In genomic region chr2:71332413-71332866, GRCh38 we compare ENCODE assay signal across 8 cellular contexts. TPM values are rescaled to one million over a fixed set of nuclear protein-coding genes. Genes with fewer than 3 reads are reported as not detected.
DNase-seq lines count a peak whose midpoint lies in the region; ATAC-seq and TF ChIP-seq lines count a peak whose summit lies in the region.

No MANE protein-coding gene starts in this region.

- H3K4me3 Mint-ChIP-seq in activated CD4-positive, alpha-beta memory T cell treated with anti-CD3 and anti-CD28 coated beads for 36 hours, result peak overlapping the region; percentile 94

- peaks cover 46% of the 10 kb centered on the region for H4K20me1 ChIP-seq in SK-N-SH (ENCODE audit: insufficient read depth)

- H3K36me3 Mint-ChIP-seq in activated CD4-positive, alpha-beta memory T cell treated with anti-CD3 and anti-CD28 coated beads for 36 hours, result peaks cover 14% of the 10 kb centered on the region

- TF ChIP-seq EP300 in SK-N-SH (IDR thresholded peaks at IDR 0.05; ENCODE audit: borderline replicate concordance in 1 of 2, low read depth in 1 of 2, low read length in 1 of 2), result no peak

- intact Hi-C loops in activated CD4-positive, alpha-beta memory T cell treated with anti-CD3 and anti-CD28 coated beads for 36 hours (cut with micrococcal nuclease), result no loop called here

- H3K79me2 ChIP-seq in SK-N-SH (ENCODE audit: insufficient read depth), result peaks cover 58% of the 10 kb centered on the region

- H3K9ac ChIP-seq in SK-N-SH (peak overlapping the region; percentile 92), iPS-18a (ENCODE audit: low read length) (peak overlapping the region; percentile 91), stomach smooth muscle (ENCODE audit: low read length in 2 of 2) (peak overlapping the region; percentile 95 to 99)

- CTCF ChIA-PET in SK-N-SH (lab: Yijun Ruan, JAX), result interaction anchor here (0.8 to 4.3 kb wide), 8 partner anchors 20 to 260 kb away, joined by 3 to 32 read pairs (median 4); no protein-coding TSS in a partner anchor
- CTCF ChIA-PET in activated CD4-positive, alpha-beta memory T cell treated with anti-CD3 and anti-CD28 coated beads for 36 hours (lab: Charles Lee), result interaction anchor here (1.1 to 3.4 kb wide), 11 partner anchors 10 to 309 kb away, joined by 3 to 30 read pairs (median 8); partner anchors contain the start of gene PAIP2B

- peak overlapping the region; percentile 76 to 97; a peak in 3 of 4 replicates for H3K27ac ChIP-seq in SK-N-SH (ENCODE audit: low read depth in 2 of 2, low read length in 1 of 2)
- peak overlapping the region; percentile 48 for H3K27ac ChIP-seq in iPS-18a (ENCODE audit: low read length)
- H3K27ac ChIP-seq in stomach smooth muscle (ENCODE audit: low read length), result peak overlapping the region; percentile 80

- H3K4me1 ChIP-seq in SK-N-SH (ENCODE audit: control insufficient read depth in 1 of 2, insufficient read depth in 2 of 2, low read depth in 1 of 2, low read length in 1 of 2) (peaks cover 0 to 15% of the 10 kb centered on the region in 2 experiments; a peak in 3 of 4 replicates), iPS-18a (ENCODE audit: control insufficient read depth, low read depth, low read length) (peaks cover 22% of the 10 kb centered on the region), stomach smooth muscle (ENCODE audit: control insufficient read depth, insufficient read depth, low read length) (peaks cover 4% of the 10 kb centered on the region)

- peaks cover 2% of the 10 kb centered on the region for H3K27me3 Mint-ChIP-seq in activated CD4-positive, alpha-beta memory T cell treated with anti-CD3 and anti-CD28 coated beads for 36 hours

- no peaks in the 10 kb centered on the region for H3K9me2 ChIP-seq in SK-N-SH

- peak overlapping the region; percentile 75 for H3K4me2 ChIP-seq in SK-N-SH

- H3K9me3 Mint-ChIP-seq in activated CD4-positive, alpha-beta memory T cell treated with anti-CD3 and anti-CD28 coated beads for 36 hours, result no peaks in the 10 kb centered on the region

- H3K9me3 ChIP-seq in SK-N-SH, result no peaks in the 10 kb centered on the region
- H3K9me3 ChIP-seq in iPS-18a (ENCODE audit: control insufficient read depth, low read depth, low read length), result no peaks in the 10 kb centered on the region
- no peaks in the 10 kb centered on the region for H3K9me3 ChIP-seq in stomach smooth muscle (ENCODE audit: control insufficient read depth in 2 of 2, low read length in 2 of 2)

- peaks cover 37% of the 10 kb centered on the region for H3K4me1 Mint-ChIP-seq in activated CD4-positive, alpha-beta memory T cell treated with anti-CD3 and anti-CD28 coated beads for 36 hours (ENCODE audit: low read depth)

- TF ChIP-seq RAD21 in SK-N-SH (IDR thresholded peaks at IDR 0.05; ENCODE audit: low read length), result no peak

- H3K27me3 ChIP-seq in SK-N-SH (ENCODE audit: insufficient read depth) (no peaks in the 10 kb centered on the region), iPS-18a (ENCODE audit: control insufficient read depth, insufficient read depth, low read length) (no peaks in the 10 kb centered on the region), stomach smooth muscle (ENCODE audit: control insufficient read depth in 1 of 2, insufficient read depth in 2 of 2, low read length in 2 of 2) (no peaks in the 10 kb centered on the region)

- no peak for TF ChIP-seq POLR2A in GM18505 (IDR thresholded peaks at IDR 0.05; ENCODE audit: borderline replicate concordance, extremely low read depth, insufficient read depth, insufficient read length)

- POLR2A ChIA-PET in SK-N-SH (lab: Yijun Ruan, JAX), result interaction anchor here (1.0 to 1.6 kb wide), 3 partner anchors 54 to 105 kb away, joined by 3 to 6 read pairs (median 4); partner anchors contain the start of gene PAIP2B
- POLR2A ChIA-PET in activated CD4-positive, alpha-beta memory T cell treated with anti-CD3 and anti-CD28 coated beads for 36 hours (lab: Charles Lee), result interaction anchor here (0.7 to 2.3 kb wide), 7 partner anchors 21 to 261 kb away, joined by 3 to 10 read pairs (median 4); partner anchors contain the start of gene PAIP2B

- WGBS in SK-N-SH (ENCODE audit: low lambda C conversion rate), result 2% methylated on average over 8 of the region's 8 CpGs

- H3K4me3 ChIP-seq in SK-N-SH (ENCODE audit: low read depth in 2 of 2, low read length in 1 of 2), result peak overlapping the region; percentile 91 to 94
- H3K4me3 ChIP-seq in iPS-18a (ENCODE audit: low read length), result peak overlapping the region; percentile 96
- H3K4me3 ChIP-seq in stomach smooth muscle (ENCODE audit: low read length in 2 of 2), result peak overlapping the region; percentile 95 to 98

- no peak for TF ChIP-seq CTCF in SK-N-SH (IDR thresholded peaks at IDR 0.05)

- no peak overlapping the region; the same call in 1 of the 2 replicates for H2AFZ ChIP-seq in SK-N-SH (ENCODE audit: low read depth)

- H3F3A ChIP-seq in SK-N-SH (replicated peaks; ENCODE audit: insufficient read depth), result no peaks in the 10 kb centered on the region

- DNase-seq in SK-N-SH, result no peak
- DNase-seq in activated CD4-positive, alpha-beta memory T cell treated with anti-CD3 and anti-CD28 coated beads for 36 hours, result no peak

- peaks cover 2 to 9% of the 10 kb centered on the region in 2 experiments for H3K36me3 ChIP-seq in SK-N-SH (replicated peaks in 1 of 2; ENCODE audit: control insufficient read depth in 1 of 2, insufficient read depth in 2 of 2, low read length in 1 of 2)
- peaks cover 9% of the 10 kb centered on the region for H3K36me3 ChIP-seq in iPS-18a (ENCODE audit: control insufficient read depth, low read depth, low read length)
- no peaks in the 10 kb centered on the region for H3K36me3 ChIP-seq in stomach smooth muscle (ENCODE audit: control insufficient read depth in 2 of 2, insufficient read depth in 2 of 2, low read length in 2 of 2)

- ATAC-seq in SK-N-SH treated with all-trans-retinoic acid at 6 μM for 48 hours, result no peak
- ATAC-seq in HG03175 (IDR thresholded peaks at IDR 0.05; ENCODE audit: unreplicated experiment), result no peak
- no peak for ATAC-seq in GM18505 (IDR thresholded peaks at IDR 0.05; ENCODE audit: unreplicated experiment)
- ATAC-seq in HG03571 (IDR thresholded peaks at IDR 0.05; ENCODE audit: unreplicated experiment), result no peak

- peak overlapping the region; percentile 93 for H3K27ac Mint-ChIP-seq in activated CD4-positive, alpha-beta memory T cell treated with anti-CD3 and anti-CD28 coated beads for 36 hours

TF ChIP-seq in SK-N-SH, 30 proteins besides CTCF, POLR2A, EP300 and RAD21:
- TF ChIP-seq FOXJ3 (CRISPR knock-in tag; IDR thresholded peaks at IDR 0.05), result no peak

TF ChIP-seq in SK-N-SH treated with all-trans-retinoic acid at 6 μM for 48 hours, 23 proteins besides CTCF, POLR2A, EP300 and RAD21:
- TF ChIP-seq ZNF565 (CRISPR knock-in tag; conservative IDR thresholded peaks at IDR 0.05; ENCODE audit: low read depth) (no peak), ZFP30 (CRISPR knock-in tag; IDR thresholded peaks at IDR 0.05) (no peak), ISL1 (CRISPR knock-in tag; IDR thresholded peaks at IDR 0.05) (no peak), POU6F1 (CRISPR knock-in tag; IDR thresholded peaks at IDR 0.05; ENCODE audit: borderline replicate concordance, low read depth) (no peak)

RNA-seq across cellular contexts. Expression of gene ZNF638, which starts 0.9 kb away (rescaled TPM):
- 28.1 and 32.2 TPM in 2 replicates for polyA plus RNA-seq in SK-N-SH (2012; rRNA removed)
- 29.6 and 32.9 TPM in 2 replicates for polyA plus RNA-seq in SK-N-SH (2012; cell fraction: cytosol; rRNA removed)
- polyA plus RNA-seq in SK-N-SH (2012; cell fraction: nucleus; rRNA removed), result 62.1 and 95.1 TPM in 2 replicates
- 10 to 100 TPM; 74.2 to 87.4 TPM for total RNA-seq in activated CD4-positive, alpha-beta memory T cell treated with anti-CD3 and anti-CD28 coated beads for 36 hours
